In genomic region chrX:40734956-40735317, GRCh38 we compare ENCODE assay signal across 8 cellular contexts. TPM values are rescaled to one million over a fixed set of nuclear protein-coding genes. Genes with fewer than 3 reads are reported as not detected.
DNase-seq lines count a peak whose midpoint lies in the region; ATAC-seq and TF ChIP-seq lines count a peak whose summit lies in the region.

No MANE protein-coding gene starts in this region.

- H3K27ac Mint-ChIP-seq in CD8-positive, alpha-beta T cell, result peak overlapping the region; percentile 94
- peak overlapping the region; percentile 88 to 96 for H3K27ac Mint-ChIP-seq in natural killer cell treated with Interleukin-12 subunit alpha and Interleukin-12 subunit beta and Interleukin-15 and Interleukin-18, amount 100 ng/mL, for 72 hours

- no peaks in the 10 kb centered on the region for H3K27me3 Mint-ChIP-seq in CD8-positive, alpha-beta T cell (ENCODE audit: low read depth)
- H3K27me3 Mint-ChIP-seq in natural killer cell treated with Interleukin-12 subunit alpha and Interleukin-12 subunit beta and Interleukin-15 and Interleukin-18, amount 100 ng/mL, for 72 hours, result peaks cover 0 to 4% of the 10 kb centered on the region in 2 donors

- H3K9me3 ChIP-seq in CD8-positive, alpha-beta T cell (ENCODE audit: low read length), result no peaks in the 10 kb centered on the region
- no peaks in the 10 kb centered on the region for H3K9me3 ChIP-seq in WERI-Rb-1 (ENCODE audit: severe bottlenecking)

- H3K4me3 Mint-ChIP-seq in CD8-positive, alpha-beta T cell, result peak overlapping the region; percentile 89
- H3K4me3 Mint-ChIP-seq in natural killer cell treated with Interleukin-12 subunit alpha and Interleukin-12 subunit beta and Interleukin-15 and Interleukin-18, amount 100 ng/mL, for 72 hours, result peak overlapping the region; percentile 70

- peak; percentile 3 for ATAC-seq in CD8-positive, alpha-beta T cell
- ATAC-seq in HG02973 (IDR thresholded peaks at IDR 0.05; ENCODE audit: unreplicated experiment), result peak; percentile 9
- no peak for ATAC-seq in natural killer cell treated with Interleukin-12 subunit alpha and Interleukin-12 subunit beta and Interleukin-15 and Interleukin-18, amount 100 ng/mL, for 72 hours
- ATAC-seq in GM21825 (IDR thresholded peaks at IDR 0.05; ENCODE audit: unreplicated experiment), result no peak

- peak overlapping the region; percentile 98 for H3K27ac ChIP-seq in CD8-positive, alpha-beta T cell (ENCODE audit: low read depth, low read length)
- H3K27ac ChIP-seq in WERI-Rb-1 (peak overlapping the region; percentile 90), urinary bladder (ENCODE audit: low read depth) (peak overlapping the region; percentile 97)

- peaks cover 19% of the 10 kb centered on the region for H3K4me1 ChIP-seq in CD8-positive, alpha-beta T cell (ENCODE audit: insufficient read depth, low read length)
- no peaks in the 10 kb centered on the region for H3K4me1 ChIP-seq in urinary bladder (ENCODE audit: insufficient read depth)

- 0% methylated on average over 20 of the region's 20 CpGs for WGBS in urinary bladder

- no peaks in the 10 kb centered on the region for H3K27me3 ChIP-seq in CD8-positive, alpha-beta T cell (ENCODE audit: insufficient read depth, low read length)
- H3K27me3 ChIP-seq in WERI-Rb-1 (ENCODE audit: insufficient read depth, low read depth, severe bottlenecking), result no peaks in the 10 kb centered on the region

- H3K36me3 ChIP-seq in CD8-positive, alpha-beta T cell (ENCODE audit: insufficient read depth, low read length), result no peaks in the 10 kb centered on the region
- H3K36me3 ChIP-seq in WERI-Rb-1 (peaks cover 12% of the 10 kb centered on the region), urinary bladder (ENCODE audit: insufficient read depth) (no peaks in the 10 kb centered on the region)

- H3K4me3 ChIP-seq in CD8-positive, alpha-beta T cell (ENCODE audit: low read depth, low read length), result peak overlapping the region; percentile 84
- peak overlapping the region; percentile 99 for H3K4me3 ChIP-seq in WERI-Rb-1 (ENCODE audit: low read depth, low read length)
- peak overlapping the region; percentile 67 for H3K4me3 ChIP-seq in epithelial cell of esophagus (ENCODE audit: low read length)
- H3K4me3 ChIP-seq in urinary bladder (ENCODE audit: low read depth, low read length), result peak overlapping the region; percentile 78

- DNase-seq in CD8-positive, alpha-beta T cell, result peak in 6 of 7 experiments; percentile 3 to 58 (median 24)
- DNase-seq in WERI-Rb-1, result peak; percentile 49
- peak; percentile 9 for DNase-seq in epithelial cell of esophagus (ENCODE audit: low read depth)
- no peak for DNase-seq in natural killer cell treated with Interleukin-12 subunit alpha and Interleukin-12 subunit beta and Interleukin-15 and Interleukin-18, amount 100 ng/mL, for 72 hours (ENCODE audit: low spot score)
- DNase-seq in epidermal melanocyte (ENCODE audit: insufficient read length, low spot score), result no peak

- no peaks in the 10 kb centered on the region for H3K9me3 Mint-ChIP-seq in CD8-positive, alpha-beta T cell
- no peaks in the 10 kb centered on the region for H3K9me3 Mint-ChIP-seq in natural killer cell treated with Interleukin-12 subunit alpha and Interleukin-12 subunit beta and Interleukin-15 and Interleukin-18, amount 100 ng/mL, for 72 hours

- POLR2A ChIA-PET in CD8-positive, alpha-beta T cell (lab: Charles Lee), result interaction anchor here (0.8 to 1.8 kb wide), 9 partner anchors 8 to 380 kb away, joined by 3 to 9 read pairs (median 3); partner anchors contain the start of genes ATP6AP2 and USP9X

- intact Hi-C loops in CD8-positive, alpha-beta T cell (cut with DNase I, micrococcal nuclease), result loop anchor here (1.0 to 10.0 kb wide), 12 partner anchors 14 to 1928 kb away; partner anchors contain the start of genes DDX3X (in 2 of the 2), USP9X (in 2 of the 2), ATP6AP2 (in 1 of the 2) and CXorf38 (in 1 of the 2)

- H3K4me1 Mint-ChIP-seq in CD8-positive, alpha-beta T cell (ENCODE audit: low read depth), result peaks cover 58% of the 10 kb centered on the region
- peaks cover 34 to 40% of the 10 kb centered on the region in 2 donors for H3K4me1 Mint-ChIP-seq in natural killer cell treated with Interleukin-12 subunit alpha and Interleukin-12 subunit beta and Interleukin-15 and Interleukin-18, amount 100 ng/mL, for 72 hours (ENCODE audit: low read depth in 2 of 2)

- H3K36me3 Mint-ChIP-seq in CD8-positive, alpha-beta T cell, result peaks cover 10% of the 10 kb centered on the region
- no peaks in the 10 kb centered on the region for H3K36me3 Mint-ChIP-seq in natural killer cell treated with Interleukin-12 subunit alpha and Interleukin-12 subunit beta and Interleukin-15 and Interleukin-18, amount 100 ng/mL, for 72 hours

- TF ChIP-seq CTCF in CD8-positive, alpha-beta T cell (IDR thresholded peaks at IDR 0.05), result no peak
- no peak for TF ChIP-seq CTCF in WERI-Rb-1 (IDR thresholded peaks at IDR 0.05; ENCODE audit: low read depth, low read length)
- no peak for TF ChIP-seq CTCF in epithelial cell of esophagus (IDR thresholded peaks at IDR 0.05; ENCODE audit: insufficient read depth, low read depth, low read length, missing control alignments)

- CTCF ChIA-PET in CD8-positive, alpha-beta T cell (lab: Charles Lee), result interaction anchor here (0.8 to 1.1 kb wide), 2 partner anchors 11 to 82 kb away, joined by 3 read pairs; no protein-coding TSS in a partner anchor

RNA-seq across cellular contexts. Expression of gene MED14, which starts 0.4 kb away (rescaled TPM):
- total RNA-seq in CD8-positive, alpha-beta T cell, result 10 to 100 TPM; 69.7 to 70.2 TPM
- 10 to 100 TPM; 34.1 to 48.2 TPM for total RNA-seq in natural killer cell treated with Interleukin-12 subunit alpha and Interleukin-12 subunit beta and Interleukin-15 and Interleukin-18, amount 100 ng/mL, for 72 hours
- total RNA-seq in urinary bladder, result 66.7 TPM
- polyA plus RNA-seq in urinary bladder, result 21.4 TPM

Comparison
In these comparisons a context has a peak if more than half of its experiments do, and no peak if none do; other contexts are left out.
1. ATAC-seq: peak in CD8-positive, alpha-beta T cell (single experiment) and HG02973 (single experiment); none in natural killer cell treated with Interleukin-12 subunit alpha and Interleukin-12 subunit beta and Interleukin-15 and Interleukin-18, amount 100 ng/mL, for 72 hours (0 of 2) and GM21825 (single experiment).
2. DNase-seq: peak in CD8-positive, alpha-beta T cell (6 of 7), WERI-Rb-1 (single experiment) and epithelial cell of esophagus (single experiment); none in natural killer cell treated with Interleukin-12 subunit alpha and Interleukin-12 subunit beta and Interleukin-15 and Interleukin-18, amount 100 ng/mL, for 72 hours (single experiment) and epidermal melanocyte (single experiment).
3. Peak in every context shown above with its lines, with median percentiles within 50 percentile points of each other: H3K27ac ChIP-seq and H3K4me3 ChIP-seq.